In genomic region chr11:118888398-118888797, GRCh38 we compare ENCODE assay signal across 13 cellular contexts. TPM values are rescaled to one million over a fixed set of nuclear protein-coding genes. Genes with fewer than 3 reads are reported as not detected.
DNase-seq lines count a peak whose midpoint lies in the region; ATAC-seq and TF ChIP-seq lines count a peak whose summit lies in the region.
"Had no signal": no experiment of that assay in that cellular context is flagged by ENCODE, and none has a peak within 500 bp of the region (broad histone marks: within the 10 kb centered on the region; RNA-seq: fewer than 3 reads in every experiment).

No MANE protein-coding gene starts in this region.

- H2AFZ ChIP-seq in HCT116 (ENCODE audit: low read depth, low read length, poor library complexity, severe bottlenecking): peak overlapping the region; percentile 23

- TF ChIP-seq RAD21 in HCT116 (IDR thresholded peaks at IDR 0.05; ENCODE audit: low read depth): no peak

- H3K27me3 Mint-ChIP-seq in activated T-helper 17 cell treated with anti-CD3 and anti-CD28 coated beads, Interleukin-2, amount 50 U/mL, for 72 hours: no peaks in the 10 kb centered on the region
- H3K27me3 Mint-ChIP-seq in memory B cell: no peaks in the 10 kb centered on the region

- peaks cover 96% of the 10 kb centered on the region for H3K36me3 Mint-ChIP-seq in activated T-helper 17 cell treated with anti-CD3 and anti-CD28 coated beads, Interleukin-2, amount 50 U/mL, for 72 hours (ENCODE audit: low read depth)
- peaks cover 40% of the 10 kb centered on the region for H3K36me3 Mint-ChIP-seq in memory B cell
- peaks cover 34% of the 10 kb centered on the region for H3K36me3 Mint-ChIP-seq in stimulated activated effector memory CD8-positive, alpha-beta T cell treated with anti-CD3 and anti-CD28 coated beads, Interleukin-12 subunit alpha, Interleukin-12 subunit beta, amount 100 ng/mL, for 72 hours

- ATAC-seq in HCT116: peak; percentile 73
- ATAC-seq in activated T-helper 17 cell treated with anti-CD3 and anti-CD28 coated beads, Interleukin-2, amount 50 U/mL, for 72 hours (replicated peaks): no peak
- no peak for ATAC-seq in memory B cell (ENCODE audit: low read depth)
- ATAC-seq in stimulated activated effector memory CD8-positive, alpha-beta T cell treated with anti-CD3 and anti-CD28 coated beads, Interleukin-12 subunit alpha, Interleukin-12 subunit beta, amount 100 ng/mL, for 72 hours: no peak
- ATAC-seq in left lobe of liver: no peak

- no peaks in the 10 kb centered on the region for H3K36me3 ChIP-seq in HCT116 (ENCODE audit: control insufficient read depth in 1 of 2, insufficient read depth in 2 of 2, low read length in 2 of 2)

- H3K4me2 ChIP-seq in HCT116 (ENCODE audit: low read length): peak overlapping the region; percentile 77

- H3K9ac ChIP-seq in HCT116 (ENCODE audit: low read length): peak overlapping the region; percentile 42

- H3K4me3 Mint-ChIP-seq in activated T-helper 17 cell treated with anti-CD3 and anti-CD28 coated beads, Interleukin-2, amount 50 U/mL, for 72 hours: peak overlapping the region; percentile 86
- H3K4me3 Mint-ChIP-seq in memory B cell: peak overlapping the region; percentile 88
- H3K4me3 Mint-ChIP-seq in stimulated activated effector memory CD8-positive, alpha-beta T cell treated with anti-CD3 and anti-CD28 coated beads, Interleukin-12 subunit alpha, Interleukin-12 subunit beta, amount 100 ng/mL, for 72 hours: no peak overlapping the region

- H3K27ac Mint-ChIP-seq in activated T-helper 17 cell treated with anti-CD3 and anti-CD28 coated beads, Interleukin-2, amount 50 U/mL, for 72 hours: peak overlapping the region; percentile 58
- peak overlapping the region; percentile 97 for H3K27ac Mint-ChIP-seq in memory B cell
- peak overlapping the region; percentile 43 for H3K27ac Mint-ChIP-seq in stimulated activated effector memory CD8-positive, alpha-beta T cell treated with anti-CD3 and anti-CD28 coated beads, Interleukin-12 subunit alpha, Interleukin-12 subunit beta, amount 100 ng/mL, for 72 hours

- H3K79me2 ChIP-seq in HCT116 (ENCODE audit: insufficient read depth, low read length): no peaks in the 10 kb centered on the region

- intact Hi-C loops in HCT116 (cut with micrococcal nuclease): no loop called here

- CTCF ChIA-PET in HCT116 (lab: Charles Lee): no interaction called here

- TF ChIP-seq POLR2A in HCT116 (IDR thresholded peaks at IDR 0.05; ENCODE audit: borderline replicate concordance, extremely low read depth, insufficient read depth, insufficient read length): no peak

- peak overlapping the region; percentile 0 to 24; a peak in 2 of 4 replicates for H3K4me3 ChIP-seq in HCT116 (replicated peaks in 1 of 2; ENCODE audit: low read depth in 1 of 2, low read length in 2 of 2)

- RAD21 ChIA-PET in HCT116 (lab: Charles Lee; ENCODE audit: low non-redundant PET in 1 of 2, low total read pairs in 2 of 2, uncharacterized antibody in 2 of 2, unreplicated experiment in 2 of 2): no interaction called here

- H3K27ac ChIP-seq in HCT116 (ENCODE audit: low read depth, low read length) (peak overlapping the region; percentile 25), substantia nigra (ENCODE audit: low read depth, low read length, poor library complexity, severe bottlenecking) (no peak overlapping the region)

- no peaks in the 10 kb centered on the region for H3K9me3 ChIP-seq in HCT116 (ENCODE audit: control insufficient read depth in 1 of 2, insufficient read depth in 1 of 2, low read depth in 1 of 2, low read length in 2 of 2)

- no peaks in the 10 kb centered on the region for H3K9me3 Mint-ChIP-seq in activated T-helper 17 cell treated with anti-CD3 and anti-CD28 coated beads, Interleukin-2, amount 50 U/mL, for 72 hours
- no peaks in the 10 kb centered on the region for H3K9me3 Mint-ChIP-seq in memory B cell
- H3K9me3 Mint-ChIP-seq in stimulated activated effector memory CD8-positive, alpha-beta T cell treated with anti-CD3 and anti-CD28 coated beads, Interleukin-12 subunit alpha, Interleukin-12 subunit beta, amount 100 ng/mL, for 72 hours: no peaks in the 10 kb centered on the region

- DNase-seq in HCT116 (ENCODE audit: low read depth, low spot score) (peak; percentile 68), memory B cell (ENCODE audit: low spot score in 2 of 2) (no peak), substantia nigra (lab: John Stamatoyannopoulos, UW) (no peak), NCI-H345 (lab: John Stamatoyannopoulos, UW) (no peak), left lobe of liver (ENCODE audit: low spot score) (no peak)
- DNase-seq in stimulated activated effector memory CD8-positive, alpha-beta T cell treated with anti-CD3 and anti-CD28 coated beads, Interleukin-12 subunit alpha, Interleukin-12 subunit beta, amount 100 ng/mL, for 72 hours (ENCODE audit: low spot score in 2 of 2): no peak
- DNase-seq: activated naive CD4-positive, alpha-beta T cell; DMS 273 treated with DMSO at 0.1 percent for 48 hours; NCI-H1694; NCI-H82; stimulated activated CD4-positive, alpha-beta T cell treated with anti-CD3 and anti-CD28 coated beads, Interleukin-4, amount 100 ng/mL, for 1 hour had no signal

- no TSS peak for BruUV-seq in HCT116 (replicated peaks; lab: Mats Ljungman, UMichigan)

- TF ChIP-seq CTCF in HCT116 (IDR thresholded peaks at IDR 0.05 in 2 of 3, conservative IDR thresholded peaks at IDR 0.05 in 1 of 3; ENCODE audit: borderline replicate concordance in 1 of 3, insufficient read depth in 1 of 3, low read depth in 2 of 3, low read length in 2 of 3): no peak

- no peaks in the 10 kb centered on the region for H3K9me2 ChIP-seq in HCT116 (ENCODE audit: insufficient read depth)

- H3K4me1 Mint-ChIP-seq in activated T-helper 17 cell treated with anti-CD3 and anti-CD28 coated beads, Interleukin-2, amount 50 U/mL, for 72 hours: peaks cover 49% of the 10 kb centered on the region
- H3K4me1 Mint-ChIP-seq in memory B cell: peaks cover 64% of the 10 kb centered on the region
- peaks cover 75% of the 10 kb centered on the region for H3K4me1 Mint-ChIP-seq in stimulated activated effector memory CD8-positive, alpha-beta T cell treated with anti-CD3 and anti-CD28 coated beads, Interleukin-12 subunit alpha, Interleukin-12 subunit beta, amount 100 ng/mL, for 72 hours

- H3K27me3 ChIP-seq in HCT116 (ENCODE audit: insufficient read depth, low read length): no peaks in the 10 kb centered on the region

- peaks cover 20 to 35% of the 10 kb centered on the region in 2 experiments for H3K4me1 ChIP-seq in HCT116 (ENCODE audit: control insufficient read depth in 1 of 2, insufficient read depth in 2 of 2, low read length in 2 of 2)

- POLR2A ChIA-PET in HCT116 (lab: Charles Lee): interaction anchor here (0.6 kb wide), 1 partner anchor 306 kb away, joined by 6 read pairs; no protein-coding TSS in a partner anchor

- H4K20me1 ChIP-seq in HCT116 (ENCODE audit: insufficient read depth): no peaks in the 10 kb centered on the region

TF ChIP-seq in HCT116, 20 proteins besides CTCF, POLR2A, EP300 and RAD21:
- no peak for TF ChIP-seq TCF7L2 (IDR thresholded peaks at IDR 0.05; ENCODE audit: borderline replicate concordance, extremely low read depth, insufficient read depth, insufficient read length)
- TF ChIP-seq ZBTB33 (IDR thresholded peaks at IDR 0.05; ENCODE audit: extremely low read depth, insufficient replicate concordance, low read length): no peak
- TF ChIP-seq FOSL1 (IDR thresholded peaks at IDR 0.05; ENCODE audit: low read depth): peak; percentile 81
- TF ChIP-seq JUND (IDR thresholded peaks at IDR 0.05): peak; percentile 75
- no peak for TF ChIP-seq ZNF274 (IDR thresholded peaks at IDR 0.05; ENCODE audit: low read depth, low read length)
- no peak for TF ChIP-seq MAX (IDR thresholded peaks at IDR 0.05)

RNA-seq across cellular contexts. Expression of gene CXCR5, which starts 4.7 kb away (rescaled TPM):
- total RNA-seq in HCT116 (2021; ENCODE audit: unreplicated experiment): not detected
- 0.01 TPM in 1 of 2 replicates, not detected in the other for polyA plus RNA-seq in HCT116 (2012)
- total RNA-seq in activated T-helper 17 cell treated with anti-CD3 and anti-CD28 coated beads, Interleukin-2, amount 50 U/mL, for 72 hours: 10 to 100 TPM in 1 of 2 donors, 1 to 10 TPM in 1; 8.0 to 20.2 TPM
- total RNA-seq in left lobe of liver: 0.08 TPM
- total RNA-seq: dermis microvascular lymphatic vessel endothelial cell had no signal

RNA-seq across cellular contexts. Expression of gene BCL9L, which starts 37.3 kb away (rescaled TPM):
- total RNA-seq in HCT116 (2021; ENCODE audit: unreplicated experiment) (120 TPM), left lobe of liver (24.7 TPM)
- 83.0 and 85.7 TPM in 2 replicates for polyA plus RNA-seq in HCT116 (2012)
- 10 to 100 TPM; 30.2 to 49.6 TPM for total RNA-seq in activated T-helper 17 cell treated with anti-CD3 and anti-CD28 coated beads, Interleukin-2, amount 50 U/mL, for 72 hours

Comparison
In these comparisons a context has a peak if more than half of its experiments do, and no peak if none do; other contexts are left out.
1. H3K27ac Mint-ChIP-seq: peak in every context shown above with its lines; median percentile 97 in memory B cell; 58 in activated T-helper 17 cell treated with anti-CD3 and anti-CD28 coated beads, Interleukin-2, amount 50 U/mL, for 72 hours; 43 in stimulated activated effector memory CD8-positive, alpha-beta T cell treated with anti-CD3 and anti-CD28 coated beads, Interleukin-12 subunit alpha, Interleukin-12 subunit beta, amount 100 ng/mL, for 72 hours.